Comparison of ENCODE assay signal across 8 cellular contexts in the genomic region with DNA sequence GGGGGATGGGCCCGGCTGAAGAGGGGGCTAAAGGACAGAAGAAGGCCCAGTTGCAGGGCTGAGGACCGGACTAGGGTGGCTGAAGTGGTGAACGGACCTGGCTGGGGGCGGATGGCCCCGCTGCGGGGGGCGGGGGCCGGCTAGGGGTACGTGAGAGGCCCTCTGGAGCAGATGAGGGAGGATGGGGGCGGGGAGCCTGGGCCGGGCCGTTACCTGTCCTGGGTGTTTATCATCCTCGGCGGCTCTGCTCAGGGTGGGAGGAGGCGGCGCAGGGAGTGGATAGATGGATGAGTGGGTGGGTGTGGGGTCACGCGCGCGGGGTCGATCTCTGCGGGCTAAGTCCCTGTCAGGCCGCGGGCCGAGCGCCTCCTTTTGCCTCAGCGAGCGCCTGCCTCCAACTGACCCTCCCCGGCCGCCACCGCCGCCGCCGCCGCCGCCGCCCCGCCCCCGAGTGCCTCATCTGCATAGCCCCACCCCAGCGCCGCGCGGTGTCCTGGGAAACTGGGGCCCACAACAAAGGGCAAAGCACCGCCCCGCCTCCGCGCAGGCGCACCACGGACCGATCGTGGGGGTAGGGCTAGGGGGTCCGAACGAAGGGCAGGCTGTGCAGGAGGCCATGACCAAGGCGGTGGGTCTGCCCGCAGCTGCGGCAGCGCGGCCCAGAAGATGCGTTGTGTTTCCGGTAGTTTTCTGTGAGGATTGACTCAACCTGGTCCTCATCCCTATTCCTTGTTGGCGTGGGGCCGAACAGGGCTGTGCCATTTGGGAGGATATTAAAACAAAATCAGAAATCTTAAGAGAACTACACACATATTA.
DNase-seq lines count a peak whose midpoint lies in the region; ATAC-seq and TF ChIP-seq lines count a peak whose summit lies in the region.

No MANE protein-coding gene starts in this region.

- peak overlapping the region; percentile 90 for H3K4me2 ChIP-seq in SU-DHL-6 (ENCODE audit: low read depth, low read length, poor library complexity, severe bottlenecking)
- peak overlapping the region; percentile 86 for H3K4me2 ChIP-seq in trophoblast cell (ENCODE audit: low read length)

- H3K14ac ChIP-seq in trophoblast cell (ENCODE audit: low read length): peak overlapping the region; percentile 91

- CTCF ChIA-PET in GM10248 (lab: Yijun Ruan, JAX): interaction anchor here (1.3 to 2.8 kb wide), 3 partner anchors 17 to 25 kb away, joined by 3 to 21 read pairs (median 16); no protein-coding TSS in a partner anchor

- H3K9ac ChIP-seq in SU-DHL-6 (ENCODE audit: low read length): peak overlapping the region; percentile 88
- peak overlapping the region; percentile 91 for H3K9ac ChIP-seq in trophoblast cell (ENCODE audit: low read length)

- peak overlapping the region; percentile 81 for H4K8ac ChIP-seq in trophoblast cell (ENCODE audit: low read depth, low read length)

- no peak for TF ChIP-seq CTCF in GM10248 (IDR thresholded peaks at IDR 0.05; ENCODE audit: control extremely low read depth, extremely low read depth, low read depth, missing control alignments)
- TF ChIP-seq CTCF in SU-DHL-6 (IDR thresholded peaks at IDR 0.05; ENCODE audit: insufficient read depth, low read length, poor library complexity, severe bottlenecking): no peak
- TF ChIP-seq CTCF in cardiac muscle cell (IDR thresholded peaks at IDR 0.05; ENCODE audit: low read depth, low read length): no peak
- TF ChIP-seq CTCF in tibial nerve (IDR thresholded peaks at IDR 0.05): peak in 1 of 5 experiments; percentile 30

- no peaks in the 10 kb centered on the region; the same call in 1 of the 2 replicates for H3F3A ChIP-seq in SU-DHL-6 (ENCODE audit: insufficient read depth)

- POLR2A ChIA-PET in GM10248 (lab: Yijun Ruan, JAX): interaction anchor here (0.6 kb wide), 1 partner anchor 17 kb away, joined by 5 read pairs; no protein-coding TSS in a partner anchor

- peak overlapping the region; percentile 94 for H4K91ac ChIP-seq in trophoblast cell (ENCODE audit: low read depth, low read length)

- peak in 1 of 2 donors; percentile 66 for TF ChIP-seq POLR2A in tibial nerve (IDR thresholded peaks at IDR 0.05)

- WGBS in trophoblast cell (ENCODE audit: extremely low coverage, insufficient coverage, insufficient read length): no CpG with 5 or more reads among the region's 62 CpGs
- WGBS in tibial nerve, 2 donors: 1% methylated on average over 30 to 43 of the region's 62 CpGs

- H3K36me3 ChIP-seq in SU-DHL-6 (ENCODE audit: low read length) (no peaks in the 10 kb centered on the region), cardiac muscle cell (peaks cover 6% of the 10 kb centered on the region), trophoblast cell (ENCODE audit: control insufficient read depth in 1 of 2, insufficient read depth in 2 of 2, low read length in 2 of 2) (no peaks in the 10 kb centered on the region), tibial nerve (no peaks in the 10 kb centered on the region)

- peak overlapping the region; percentile 82 for H2BK5ac ChIP-seq in trophoblast cell (ENCODE audit: low read depth, low read length, poor library complexity)

- no peaks in the 10 kb centered on the region for H3K36me3 Mint-ChIP-seq in activated naive CD8-positive, alpha-beta T cell treated with anti-CD3 and anti-CD28 coated beads, Interleukin-2, amount 50 U/mL, for 24 hours (ENCODE audit: low read depth)

- no peaks in the 10 kb centered on the region for H3K9me2 ChIP-seq in SU-DHL-6 (replicated peaks; ENCODE audit: insufficient read depth, low read length)

- H3K27ac ChIP-seq in SU-DHL-6 (ENCODE audit: low read depth, low read length) (peak overlapping the region; percentile 33), cardiac muscle cell (peak overlapping the region; percentile 92), trophoblast cell (ENCODE audit: low read depth, low read length) (peak overlapping the region; percentile 61), tibial nerve (peak overlapping the region; percentile 87 to 95 (median 92))

- peak overlapping the region; percentile 90 for H4K12ac ChIP-seq in trophoblast cell (ENCODE audit: low read depth, low read length)

- H2BK12ac ChIP-seq in trophoblast cell (ENCODE audit: low read length): peak overlapping the region; percentile 50

- DNase-seq in GM10248 (ENCODE audit: extremely low spot score) (peak; percentile 99), NCI-H1417 treated with DMSO at 0.1 percent for 48 hours (lab: John Stamatoyannopoulos, UW) (peak; percentile 77), cardiac muscle cell (ENCODE audit: low read depth in 1 of 2, low spot score in 1 of 2) (peak; percentile 96 to 98), trophoblast cell (peak; percentile 84 to 91), tibial nerve (ENCODE audit: low spot score in 2 of 2) (peak; percentile 97)
- DNase-seq in activated naive CD8-positive, alpha-beta T cell treated with anti-CD3 and anti-CD28 coated beads, Interleukin-2, amount 50 U/mL, for 24 hours: peak; percentile 98

- peak overlapping the region; percentile 94 for H3K18ac ChIP-seq in trophoblast cell (ENCODE audit: low read length)

- peak; percentile 89 for ATAC-seq in HG02759 (IDR thresholded peaks at IDR 0.05; ENCODE audit: unreplicated experiment)
- peak; percentile 93 for ATAC-seq in activated naive CD8-positive, alpha-beta T cell treated with anti-CD3 and anti-CD28 coated beads, Interleukin-2, amount 50 U/mL, for 24 hours

- peak overlapping the region; percentile 69 for H2AK5ac ChIP-seq in trophoblast cell (ENCODE audit: low read length)

- TF ChIP-seq EP300 in tibial nerve (IDR thresholded peaks at IDR 0.05): peak; percentile 31 to 90

- peak overlapping the region; percentile 99 for H3K4ac ChIP-seq in trophoblast cell (ENCODE audit: low read depth, low read length)

- H3K79me1 ChIP-seq in trophoblast cell (ENCODE audit: low read length): peaks cover 16% of the 10 kb centered on the region

- no peaks in the 10 kb centered on the region for H4K20me1 ChIP-seq in SU-DHL-6 (ENCODE audit: low read depth, low read length)

- H3K23ac ChIP-seq in trophoblast cell (ENCODE audit: low read length): no peak overlapping the region

- H3K9me3 ChIP-seq in SU-DHL-6 (ENCODE audit: insufficient read depth, low read length) (no peaks in the 10 kb centered on the region), cardiac muscle cell (ENCODE audit: low read depth) (no peaks in the 10 kb centered on the region), trophoblast cell (ENCODE audit: insufficient read depth, low read depth, low read length) (no peaks in the 10 kb centered on the region), tibial nerve (no peaks in the 10 kb centered on the region)

- peaks cover 55% of the 10 kb centered on the region for H3K4me1 Mint-ChIP-seq in activated naive CD8-positive, alpha-beta T cell treated with anti-CD3 and anti-CD28 coated beads, Interleukin-2, amount 50 U/mL, for 24 hours

- H3K4me3 Mint-ChIP-seq in activated naive CD8-positive, alpha-beta T cell treated with anti-CD3 and anti-CD28 coated beads, Interleukin-2, amount 50 U/mL, for 24 hours: peak overlapping the region; percentile 74

- H3K4me3 ChIP-seq in SU-DHL-6 (ENCODE audit: insufficient read depth, low read length, poor library complexity, severe bottlenecking): peak overlapping the region; percentile 93
- peak overlapping the region; percentile 83 for H3K4me3 ChIP-seq in cardiac muscle cell
- H3K4me3 ChIP-seq in trophoblast cell (ENCODE audit: low read depth, low read length): peak overlapping the region; percentile 94
- peak overlapping the region; percentile 61 to 87 (median 75) for H3K4me3 ChIP-seq in tibial nerve

- no peaks in the 10 kb centered on the region for H3K9me3 Mint-ChIP-seq in activated naive CD8-positive, alpha-beta T cell treated with anti-CD3 and anti-CD28 coated beads, Interleukin-2, amount 50 U/mL, for 24 hours

- H3K27me3 Mint-ChIP-seq in activated naive CD8-positive, alpha-beta T cell treated with anti-CD3 and anti-CD28 coated beads, Interleukin-2, amount 50 U/mL, for 24 hours: no peaks in the 10 kb centered on the region

- H2BK120ac ChIP-seq in trophoblast cell (ENCODE audit: insufficient read depth, low read length, poor library complexity): peak overlapping the region; percentile 56

- H3K27ac Mint-ChIP-seq in activated naive CD8-positive, alpha-beta T cell treated with anti-CD3 and anti-CD28 coated beads, Interleukin-2, amount 50 U/mL, for 24 hours: peak overlapping the region; percentile 65

- H2AFZ ChIP-seq in SU-DHL-6 (ENCODE audit: low read depth, low read length, severe bottlenecking) (peak overlapping the region; percentile 81), trophoblast cell (ENCODE audit: insufficient read depth, low read length, poor library complexity) (peak overlapping the region; percentile 63)

- H3K79me2 ChIP-seq in SU-DHL-6 (ENCODE audit: insufficient read depth, low read length) (peaks cover 46% of the 10 kb centered on the region), trophoblast cell (ENCODE audit: control insufficient read depth, insufficient read depth, low read length, poor library complexity) (peaks cover 16% of the 10 kb centered on the region)

- H3K4me1 ChIP-seq in cardiac muscle cell (ENCODE audit: low read depth): peaks cover 44% of the 10 kb centered on the region
- peaks cover 22 to 27% of the 10 kb centered on the region in 2 experiments for H3K4me1 ChIP-seq in trophoblast cell (ENCODE audit: control insufficient read depth in 1 of 2, insufficient read depth in 2 of 2, low read length in 2 of 2)
- peaks cover 0 to 51% (median 46%) of the 10 kb centered on the region in 4 donors for H3K4me1 ChIP-seq in tibial nerve

- H3K27me3 ChIP-seq in SU-DHL-6 (ENCODE audit: low read length): no peaks in the 10 kb centered on the region
- H3K27me3 ChIP-seq in cardiac muscle cell: no peaks in the 10 kb centered on the region
- H3K27me3 ChIP-seq in trophoblast cell (ENCODE audit: insufficient read depth, low read length): no peaks in the 10 kb centered on the region
- no peaks in the 10 kb centered on the region for H3K27me3 ChIP-seq in tibial nerve

Comparison
In these comparisons a context has a peak if more than half of its experiments do, and no peak if none do; other contexts are left out.
1. Peak in every context shown above with its lines: DNase-seq, ATAC-seq, H3K4me3 ChIP-seq and H3K27ac ChIP-seq.
2. H3K27ac ChIP-seq: peak in every context shown above with its lines; median percentile 92 in cardiac muscle cell; 92 in tibial nerve; 61 in trophoblast cell; 33 in SU-DHL-6.